Comparison of ENCODE assay signal across 18 cellular contexts in genomic region chr21:42967616-42968015, GRCh38. TPM values are rescaled to one million over a fixed set of nuclear protein-coding genes. Genes with fewer than 3 reads are reported as not detected.
"Had no signal": no experiment of that assay in that cellular context is flagged by ENCODE, and none has a peak within 500 bp of the region (broad histone marks: within the 10 kb centered on the region; RNA-seq: fewer than 3 reads in every experiment).

No MANE protein-coding gene starts in this region.

RNA-seq across cellular contexts. Expression of gene ERVH48-1, which starts 42.2 kb away (rescaled TPM):
- total RNA-seq: dermis blood vessel endothelial cell, dorsolateral prefrontal cortex, endothelial cell of umbilical vein, epithelial cell of proximal tubule, esophagus muscularis mucosa, fibroblast of villous mesenchyme, foreskin keratinocyte, frontal cortex, gastroesophageal sphincter, heart left ventricle, kidney, left colon, left lobe of liver, left ventricle myocardium inferior, mammary epithelial cell, mucosa of descending colon, myocyte had no signal
- polyA plus RNA-seq: endothelial cell of umbilical vein, immature natural killer cell, mammary epithelial cell had no signal
